Comparison of ENCODE assay signal across 8 cellular contexts in the genomic region with DNA sequence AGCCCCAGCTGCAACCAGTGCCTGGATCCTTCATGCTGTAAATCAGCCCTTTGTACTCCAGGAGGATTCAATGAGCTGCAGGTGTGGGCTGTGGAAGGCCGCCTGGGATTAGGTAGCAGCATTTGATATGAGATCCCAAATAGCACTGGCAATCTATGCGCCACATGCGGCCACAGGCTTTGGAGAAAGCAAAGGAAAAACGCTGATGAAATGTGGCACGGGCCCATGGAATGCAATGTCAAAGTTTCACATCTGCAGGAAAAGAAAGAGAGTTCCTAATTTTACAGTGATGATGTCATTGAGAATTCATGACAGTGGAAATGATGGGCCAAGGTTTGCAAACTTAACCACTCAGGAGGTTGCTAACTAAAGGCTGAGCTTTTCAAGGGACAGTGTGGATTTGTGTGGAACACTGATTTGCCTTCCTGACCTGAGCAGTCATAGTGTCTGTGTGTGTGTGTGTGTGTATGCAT.
DNase-seq lines count a peak whose midpoint lies in the region; ATAC-seq and TF ChIP-seq lines count a peak whose summit lies in the region.

No MANE protein-coding gene starts in this region.

- no peak overlapping the region for H3K9ac ChIP-seq in SK-N-MC (ENCODE audit: insufficient read length)

- H3K4me3 Mint-ChIP-seq in natural killer cell = no peak overlapping the region

- H3K27ac ChIP-seq in SK-N-MC (peak overlapping the region; percentile 80), heart left ventricle (peak overlapping the region in 3 of 12 donors; percentile 26 to 36 (median 32)), gastrocnemius medialis (no peak overlapping the region), substantia nigra (ENCODE audit: low read depth, low read length, poor library complexity, severe bottlenecking) (no peak overlapping the region), vagina (no peak overlapping the region)

- no peaks in the 10 kb centered on the region for H3K4me1 Mint-ChIP-seq in natural killer cell

- no peaks in the 10 kb centered on the region for H3K9me3 ChIP-seq in SK-N-MC (ENCODE audit: low read depth, low read length)
- no peaks in the 10 kb centered on the region for H3K9me3 ChIP-seq in heart left ventricle
- H3K9me3 ChIP-seq in gastrocnemius medialis = no peaks in the 10 kb centered on the region
- no peaks in the 10 kb centered on the region for H3K9me3 ChIP-seq in vagina

- intact Hi-C loops in heart left ventricle (cut with DNase I) = no loop called here
- intact Hi-C loops in gastrocnemius medialis (cut with DNase I; ENCODE audit: low total_unique reads) = no loop called here
- intact Hi-C loops in natural killer cell (cut with micrococcal nuclease) = no loop called here
- intact Hi-C loops in vagina (cut with DNase I) = no loop called here

- H3K27me3 Mint-ChIP-seq in natural killer cell (ENCODE audit: low read depth in 2 of 2) = no peaks in the 10 kb centered on the region

- no peak for TF ChIP-seq POLR2A in heart left ventricle (IDR thresholded peaks at IDR 0.05)
- TF ChIP-seq POLR2A in gastrocnemius medialis (IDR thresholded peaks at IDR 0.05) = no peak
- no peak for TF ChIP-seq POLR2A in vagina (IDR thresholded peaks at IDR 0.05)

- in situ Hi-C loops in gastrocnemius medialis (cut with MboI; ENCODE audit: low sequenced_read_pairs in 4 of 4) = no loop called here

- H3K4me3 ChIP-seq in H7 (ENCODE audit: insufficient read depth, low read depth, low read length) = no peak overlapping the region
- H3K4me3 ChIP-seq in SK-N-MC = peak overlapping the region; percentile 69
- no peak overlapping the region for H3K4me3 ChIP-seq in heart left ventricle
- no peak overlapping the region for H3K4me3 ChIP-seq in gastrocnemius medialis
- no peak overlapping the region for H3K4me3 ChIP-seq in vagina

- H3K27me3 ChIP-seq in H7 (ENCODE audit: control insufficient read depth, insufficient read depth, low read length) = no peaks in the 10 kb centered on the region
- no peaks in the 10 kb centered on the region for H3K27me3 ChIP-seq in heart left ventricle
- no peaks in the 10 kb centered on the region for H3K27me3 ChIP-seq in gastrocnemius medialis
- no peaks in the 10 kb centered on the region for H3K27me3 ChIP-seq in vagina

- peak; percentile 51 to 72 (median 62) for ATAC-seq in heart left ventricle
- ATAC-seq in gastrocnemius medialis = peak; percentile 39 to 52
- no peak for ATAC-seq in natural killer cell

- no peaks in the 10 kb centered on the region for H3K36me3 ChIP-seq in H7 (replicated peaks; ENCODE audit: control insufficient read depth, insufficient read depth, low read length)
- H3K36me3 ChIP-seq in SK-N-MC (ENCODE audit: insufficient read depth, low read length) = no peaks in the 10 kb centered on the region
- H3K36me3 ChIP-seq in heart left ventricle = no peaks in the 10 kb centered on the region
- no peaks in the 10 kb centered on the region for H3K36me3 ChIP-seq in gastrocnemius medialis
- no peaks in the 10 kb centered on the region for H3K36me3 ChIP-seq in vagina

- no peak overlapping the region for H3K27ac Mint-ChIP-seq in natural killer cell

- peak; percentile 5 for DNase-seq in H7
- peak; percentile 51 for DNase-seq in SK-N-MC (ENCODE audit: low read depth, low spot score)
- peak in 4 of 5 donors; percentile 46 to 70 (median 54) for DNase-seq in heart left ventricle
- peak in 1 of 2 donors; percentile 37 for DNase-seq in gastrocnemius medialis
- DNase-seq in natural killer cell = no peak
- no peak for DNase-seq in substantia nigra (lab: John Stamatoyannopoulos, UW)
- DNase-seq in vagina (ENCODE audit: extremely low spot score in 2 of 2) = no peak
- no peak for DNase-seq in stimulated activated CD4-positive, alpha-beta T cell treated with anti-CD3 and anti-CD28 coated beads, Interleukin-15, amount 100 ng/mL, for 24 hours

- peaks cover 0 to 34% (median 15%) of the 10 kb centered on the region in 12 donors for H3K4me1 ChIP-seq in heart left ventricle
- H3K4me1 ChIP-seq in gastrocnemius medialis = peaks cover 11 to 12% of the 10 kb centered on the region in 2 donors
- H3K4me1 ChIP-seq in vagina = peaks cover 16% of the 10 kb centered on the region

- peaks cover 0 to 4% of the 10 kb centered on the region in 2 donors for H3K9me3 Mint-ChIP-seq in natural killer cell

- TF ChIP-seq CTCF in heart left ventricle (IDR thresholded peaks at IDR 0.05) = no peak
- TF ChIP-seq CTCF in gastrocnemius medialis (IDR thresholded peaks at IDR 0.05 in 4 of 5, conservative IDR thresholded peaks at IDR 0.05 in 1 of 5) = no peak
- TF ChIP-seq CTCF in natural killer cell (IDR thresholded peaks at IDR 0.05) = no peak
- no peak for TF ChIP-seq CTCF in vagina (IDR thresholded peaks at IDR 0.05)

- WGBS in heart left ventricle, 4 donors = 21 to 51% (median 26%) methylated on average over 5 of the region's 5 CpGs

- no peaks in the 10 kb centered on the region for H3K36me3 Mint-ChIP-seq in natural killer cell

Comparison
In these comparisons a context has a peak if more than half of its experiments do, and no peak if none do; other contexts are left out.
1. DNase-seq: peak in H7 (single experiment), SK-N-MC (single experiment) and heart left ventricle (4 of 5); none in natural killer cell (single experiment), substantia nigra (0 of 49), vagina (0 of 2) and stimulated activated CD4-positive, alpha-beta T cell treated with anti-CD3 and anti-CD28 coated beads, Interleukin-15, amount 100 ng/mL, for 24 hours (single experiment).
2. ATAC-seq: peak in heart left ventricle (4 of 4) and gastrocnemius medialis (2 of 2); none in natural killer cell (0 of 3).